19 cellular contexts compared by ENCODE assay signal in genomic region chr20:21982559-21982958, GRCh38.
"Had no signal": no experiment of that assay in that cellular context is flagged by ENCODE, and none has a peak within 500 bp of the region (broad histone marks: within the 10 kb centered on the region; RNA-seq: fewer than 3 reads in every experiment).

No MANE protein-coding gene starts in this region.

- DNase-seq: activated CD4-positive, alpha-beta memory T cell treated with anti-CD3 and anti-CD28 coated beads, Interleukin-2, amount 10 ng/mL, durations not matched to agents 7 days and 5 days; activated CD4-positive, alpha-beta T cell treated with anti-CD3 and anti-CD28 coated beads, Interleukin-2, amount 10 ng/mL, durations not matched to agents 24 days and 14 days; activated gamma-delta T cell; activated naive CD4-positive, alpha-beta T cell treated with anti-CD3 and anti-CD28 coated beads, Interleukin-2, amount 50 U/mL, for 16 hours; anterior cingulate cortex; sigmoid colon; SK-N-SH; spleen; stimulated activated CD4-positive, alpha-beta T cell treated with anti-CD3 and anti-CD28 coated beads, Interleukin-4, amount 100 ng/mL, for 1 hour; stimulated activated naive CD4-positive, alpha-beta T cell; substantia nigra; thyroid gland had no signal

- H3K4me1 ChIP-seq: breast epithelium, esophagus muscularis mucosa, sigmoid colon, spleen, thyroid gland had no signal

- H3K36me3 ChIP-seq: breast epithelium, esophagus muscularis mucosa, heart left ventricle, sigmoid colon, spleen, thyroid gland had no signal

- H3K4me3 Mint-ChIP-seq: activated CD4-positive, alpha-beta memory T cell treated with anti-CD3 and anti-CD28 coated beads, Interleukin-2, amount 10 ng/mL, durations not matched to agents 7 days and 5 days; activated CD4-positive, alpha-beta T cell treated with anti-CD3 and anti-CD28 coated beads, Interleukin-2, amount 10 ng/mL, durations not matched to agents 24 days and 14 days; activated T-helper 1 cell treated with anti-CD3 and anti-CD28 coated beads, Interleukin-12 subunit alpha, Interleukin-12 subunit beta, Interleukin-2, Interleukin-4 antibody, amounts not matched to agents 30 ng/mL and 10 ng/mL and 1 ng/mL, durations not matched to agents 14 hours and 24 hours and 36 hours; nephron had no signal

- H3K27ac Mint-ChIP-seq: activated CD4-positive, alpha-beta memory T cell treated with anti-CD3 and anti-CD28 coated beads, Interleukin-2, amount 10 ng/mL, durations not matched to agents 7 days and 5 days; activated CD4-positive, alpha-beta T cell treated with anti-CD3 and anti-CD28 coated beads, Interleukin-2, amount 10 ng/mL, durations not matched to agents 24 days and 14 days; activated T-helper 1 cell treated with anti-CD3 and anti-CD28 coated beads, Interleukin-12 subunit alpha, Interleukin-12 subunit beta, Interleukin-2, Interleukin-4 antibody, amounts not matched to agents 30 ng/mL and 10 ng/mL and 1 ng/mL, durations not matched to agents 14 hours and 24 hours and 36 hours had no signal

- H3K9me2 ChIP-seq: SK-N-SH had no signal

- H3K4me1 Mint-ChIP-seq: activated CD4-positive, alpha-beta memory T cell treated with anti-CD3 and anti-CD28 coated beads, Interleukin-2, amount 10 ng/mL, durations not matched to agents 7 days and 5 days; activated CD4-positive, alpha-beta T cell treated with anti-CD3 and anti-CD28 coated beads, Interleukin-2, amount 10 ng/mL, durations not matched to agents 24 days and 14 days had no signal

- H3K9me3 ChIP-seq: breast epithelium, esophagus muscularis mucosa, heart left ventricle, SK-N-SH, thyroid gland had no signal

- H3K9me3 Mint-ChIP-seq: nephron had no signal

- H3K4me2 ChIP-seq: SK-N-SH had no signal

- H3K9ac ChIP-seq: SK-N-SH had no signal

- H3K27ac ChIP-seq: esophagus muscularis mucosa, sigmoid colon, spleen, thyroid gland, VCaP had no signal

- H3K4me3 ChIP-seq: breast epithelium, coronary artery, esophagus muscularis mucosa, heart left ventricle, sigmoid colon, spleen, thyroid gland had no signal

- H3K27me3 Mint-ChIP-seq: activated CD4-positive, alpha-beta memory T cell treated with anti-CD3 and anti-CD28 coated beads, Interleukin-2, amount 10 ng/mL, durations not matched to agents 7 days and 5 days; activated CD4-positive, alpha-beta T cell treated with anti-CD3 and anti-CD28 coated beads, Interleukin-2, amount 10 ng/mL, durations not matched to agents 24 days and 14 days had no signal

- H3K27me3 ChIP-seq: breast epithelium, esophagus muscularis mucosa, heart left ventricle, sigmoid colon, spleen, thyroid gland had no signal
